In the genomic region with DNA sequence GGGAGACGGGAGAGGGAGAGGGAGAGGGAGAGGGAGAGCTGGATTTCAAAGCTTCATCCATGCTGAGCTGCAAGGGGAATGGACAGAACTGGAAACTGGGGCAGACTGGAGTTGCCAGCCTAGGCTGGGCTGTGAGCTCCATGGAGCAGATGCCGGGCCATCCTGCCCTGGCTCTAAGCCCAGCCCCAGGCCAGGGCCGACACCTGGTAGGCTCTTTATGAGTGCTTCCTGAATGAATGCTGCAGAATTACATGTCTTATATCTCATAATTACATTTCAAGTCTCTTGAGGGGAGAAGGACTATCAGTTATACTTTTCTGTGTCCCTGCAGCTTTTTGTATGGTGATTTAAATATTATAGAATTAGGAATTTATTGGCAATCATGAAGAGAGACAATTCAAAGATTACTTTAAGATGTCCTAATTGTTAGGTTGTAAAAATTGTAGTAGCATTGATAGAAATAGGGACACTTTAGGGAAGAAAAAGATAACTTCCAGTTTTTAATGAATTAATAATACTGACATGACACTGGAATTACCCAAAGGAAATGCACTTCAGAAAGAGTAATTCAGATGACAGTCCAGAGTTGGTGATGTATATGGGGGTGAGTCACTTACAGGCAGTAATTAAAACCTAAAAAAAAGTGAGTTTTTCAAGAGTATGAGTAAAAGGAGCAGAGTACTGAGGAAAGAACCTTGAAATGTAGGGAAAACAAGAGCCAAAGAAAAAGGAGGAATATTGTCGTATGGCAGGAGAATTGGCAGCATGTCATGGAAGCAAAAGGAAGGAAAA, we compare ENCODE assay signal across 20 cellular contexts. TPM values are rescaled to one million over a fixed set of nuclear protein-coding genes. Genes with fewer than 3 reads are reported as not detected.
A peak's percentile ranks its signal among the peaks of the same experiment; 100 is the strongest.
DNase-seq lines count a peak whose midpoint lies in the region; ATAC-seq lines count a peak whose summit lies in the region.
"Had no signal": no experiment of that assay in that cellular context is flagged by ENCODE, and none has a peak within 500 bp of the region (broad histone marks: within the 10 kb centered on the region; RNA-seq: fewer than 3 reads in every experiment).

No MANE protein-coding gene starts in this region.

- peaks cover 2% of the 10 kb centered on the region for H3K4me1 ChIP-seq in mesenchymal stem cell (ENCODE audit: control insufficient read depth, insufficient read depth, low read depth, low read length)
- H3K4me1 ChIP-seq: left ventricle myocardium inferior, thyroid gland had no signal

- H3K27me3 ChIP-seq in mesenchymal stem cell (ENCODE audit: control insufficient read depth in 1 of 2, insufficient read depth in 1 of 2, low read length in 2 of 2) = no peaks in the 10 kb centered on the region
- H3K27me3 ChIP-seq: thyroid gland had no signal

- ATAC-seq in GM19023 (IDR thresholded peaks at IDR 0.05; ENCODE audit: unreplicated experiment) (no peak), HG02623 (IDR thresholded peaks at IDR 0.05; ENCODE audit: unreplicated experiment) (no peak)
- ATAC-seq: activated CD8-positive, alpha-beta memory T cell treated with anti-CD3 and anti-CD28 coated beads, Interleukin-2, amount 10 ng/mL, durations not matched to agents 7 days and 5 days; natural killer cell had no signal

- no peak overlapping the region for H3K23ac ChIP-seq in mesenchymal stem cell (ENCODE audit: low read length in 2 of 2)

- no peak overlapping the region for H3K9ac ChIP-seq in mesenchymal stem cell (ENCODE audit: low read length)

- H2BK120ac ChIP-seq in mesenchymal stem cell (ENCODE audit: low read depth, low read length) = no peak overlapping the region

- WGBS in mesenchymal stem cell = 83% methylated on average over 2 of the region's 4 CpGs

- no peak overlapping the region for H2AFZ ChIP-seq in mesenchymal stem cell (ENCODE audit: low read depth, low read length)

- no peak overlapping the region for H3K14ac ChIP-seq in mesenchymal stem cell (ENCODE audit: low read length in 2 of 2)

- H3K79me1 ChIP-seq in mesenchymal stem cell (replicated peaks; ENCODE audit: low read length, poor library complexity, severe bottlenecking) = peaks cover 15% of the 10 kb centered on the region

- DNase-seq in EH (ENCODE audit: low read depth) = peak; percentile 53
- peak; percentile 14 for DNase-seq in LHCN-M2 (ENCODE audit: low read depth)
- DNase-seq in cerebellar nuclear complex (lab: John Stamatoyannopoulos, UW) = peak; percentile 12 to 39
- peak; percentile 55 for DNase-seq in mesenchymal stem cell
- DNase-seq in DMS79 treated with DMSO at 0.1 percent for 48 hours (lab: John Stamatoyannopoulos, UW) = no peak
- no peak for DNase-seq in RPMI8226
- DNase-seq: activated CD8-positive, alpha-beta memory T cell treated with anti-CD3 and anti-CD28 coated beads, Interleukin-2, amount 10 ng/mL, durations not matched to agents 7 days and 5 days; activated naive CD4-positive, alpha-beta T cell treated with anti-CD3 and anti-CD28 coated beads, Interleukin-2, amount 10 ng/mL, durations not matched to agents 7 days and 5 days; CD4-positive, CD25-positive, alpha-beta regulatory T cell; hypothalamus; left ventricle myocardium inferior; natural killer cell; NCI-H2171 treated with DMSO at 0.1 percent for 48 hours; retina; stimulated activated CD4-positive, alpha-beta T cell treated with anti-CD3 and anti-CD28 coated beads, Interleukin-1b, Interleukin-23, amount 100 ng/mL, for 48 hours; thyroid gland had no signal

- H4K8ac ChIP-seq in mesenchymal stem cell (ENCODE audit: low read length) = no peak overlapping the region

- H3K4ac ChIP-seq in mesenchymal stem cell (ENCODE audit: low read depth in 1 of 2, low read length in 2 of 2) = no peak overlapping the region

- H3K4me3 ChIP-seq in mesenchymal stem cell (ENCODE audit: insufficient read depth in 1 of 2, low read depth in 1 of 2, low read length in 2 of 2) = no peak overlapping the region
- H3K4me3 ChIP-seq: left ventricle myocardium inferior, SK-N-MC, thyroid gland had no signal

- no peak overlapping the region for H3K18ac ChIP-seq in mesenchymal stem cell (ENCODE audit: low read depth in 1 of 2, low read length in 2 of 2)

- H3K9me3 ChIP-seq in mesenchymal stem cell (ENCODE audit: control insufficient read depth, low read length) = peaks cover 3% of the 10 kb centered on the region
- H3K9me3 ChIP-seq: thyroid gland had no signal

- H3K36me3 ChIP-seq in mesenchymal stem cell (ENCODE audit: control insufficient read depth in 1 of 2, insufficient read depth in 2 of 2, low read depth in 1 of 2, low read length in 2 of 2) = peaks cover 8 to 58% of the 10 kb centered on the region in 2 experiments

- H3K4me2 ChIP-seq in mesenchymal stem cell (ENCODE audit: low read length, poor library complexity, severe bottlenecking) = no peak overlapping the region

- no peak overlapping the region for H2AK5ac ChIP-seq in mesenchymal stem cell (ENCODE audit: low read length, severe bottlenecking)

- no peak overlapping the region for H2BK5ac ChIP-seq in mesenchymal stem cell (ENCODE audit: low read depth, low read length, poor library complexity, severe bottlenecking)

- no peak overlapping the region for H2BK12ac ChIP-seq in mesenchymal stem cell (ENCODE audit: low read length in 2 of 2)

- no peak overlapping the region for H2BK15ac ChIP-seq in mesenchymal stem cell (ENCODE audit: low read depth, poor library complexity, severe bottlenecking)

- H3K27ac ChIP-seq in mesenchymal stem cell (ENCODE audit: low read length, poor library complexity, severe bottlenecking) = no peak overlapping the region
- H3K27ac ChIP-seq: left ventricle myocardium inferior, SK-N-MC, thyroid gland, VCaP had no signal

- H4K91ac ChIP-seq in mesenchymal stem cell (ENCODE audit: low read length) = no peak overlapping the region

RNA-seq across cellular contexts. Expression of a gene that starts 29.0 kb away (rescaled TPM):
- total RNA-seq in LHCN-M2 (2014; rRNA removed) = 42.6 and 54.2 TPM in 2 replicates
- 11.2 TPM for polyA plus RNA-seq in LHCN-M2 (2012)
- 30.9 TPM for polyA plus RNA-seq in mesenchymal stem cell (2013, experiment 1 of 2)
- 32.0 TPM for polyA plus RNA-seq in mesenchymal stem cell (2013, experiment 2 of 2)

RNA-seq across cellular contexts. Expression of a gene that starts 29.1 kb away (rescaled TPM):
- total RNA-seq in LHCN-M2 (2014; rRNA removed) = 2.0 and 2.9 TPM in 2 replicates
- 0.27 TPM for polyA plus RNA-seq in LHCN-M2 (2012)
- 0.97 TPM for polyA plus RNA-seq in mesenchymal stem cell (2013, experiment 1 of 2)
- polyA plus RNA-seq in mesenchymal stem cell (2013, experiment 2 of 2) = 1.2 TPM
- total RNA-seq: CD4-positive, CD25-positive, alpha-beta regulatory T cell had no signal

Comparison
In these comparisons a context has a peak if more than half of its experiments do, and no peak if none do; other contexts are left out.
1. DNase-seq: peak in EH (single experiment), LHCN-M2 (single experiment), cerebellar nuclear complex (2 of 2) and mesenchymal stem cell (single experiment); none in DMS79 treated with DMSO at 0.1 percent for 48 hours (single experiment) and RPMI8226 (single experiment).